In genomic region chr2:178419123-178419522, GRCh38 we compare ENCODE assay signal across 11 cellular contexts. TPM values are rescaled to one million over a fixed set of nuclear protein-coding genes. Genes with fewer than 3 reads are reported as not detected.
A peak's percentile ranks its signal among the peaks of the same experiment; 100 is the strongest.
DNase-seq lines count a peak whose midpoint lies in the region; FAIRE-seq and TF ChIP-seq lines count a peak whose summit lies in the region.
"Had no signal": no experiment of that assay in that cellular context is flagged by ENCODE, and none has a peak within 500 bp of the region (broad histone marks: within the 10 kb centered on the region; RNA-seq: fewer than 3 reads in every experiment).

No MANE protein-coding gene starts in this region.

- H3K9me3 Mint-ChIP-seq in MCF 10A (ENCODE audit: unreplicated experiment) (no peaks in the 10 kb centered on the region), type B pancreatic cell (no peaks in the 10 kb centered on the region)

- no peak overlapping the region for H3K4me2 ChIP-seq in mammary epithelial cell (ENCODE audit: insufficient read depth, low read depth, low read length)
- no peak overlapping the region for H3K4me2 ChIP-seq in endothelial cell of umbilical vein (ENCODE audit: insufficient read depth, low read length)

- H4K20me1 ChIP-seq in mammary epithelial cell (ENCODE audit: insufficient read depth, low read length) (no peaks in the 10 kb centered on the region), endothelial cell of umbilical vein (replicated peaks; ENCODE audit: control insufficient read depth, extremely low read depth, insufficient read depth, low read length) (no peaks in the 10 kb centered on the region)

- intact Hi-C loops in MCF 10A (cut with micrococcal nuclease) (loop anchor here (1.0 to 10.0 kb wide), 4 partner anchors 22 to 624 kb away; no protein-coding TSS in a partner anchor), mammary epithelial cell (cut with micrococcal nuclease) (no loop called here), endothelial cell of umbilical vein (cut with micrococcal nuclease) (no loop called here)

- H3K27ac ChIP-seq in mammary epithelial cell (ENCODE audit: insufficient read depth, low read depth, low read length) (no peak overlapping the region), endothelial cell of umbilical vein (ENCODE audit: insufficient read depth, low read depth, low read length) (no peak overlapping the region)

- peak; percentile 30 for TF ChIP-seq CTCF in MCF 10A (IDR thresholded peaks at IDR 0.05; ENCODE audit: unreplicated experiment)
- TF ChIP-seq CTCF in mammary epithelial cell (conservative IDR thresholded peaks at IDR 0.05 in 1 of 2, IDR thresholded peaks at IDR 0.05 in 1 of 2; ENCODE audit: extremely low read depth in 1 of 2, insufficient read depth in 1 of 2, low read depth in 1 of 2, low read length in 2 of 2) = peak in 1 of 2 donors; percentile 36
- TF ChIP-seq CTCF in endothelial cell of umbilical vein (IDR thresholded peaks at IDR 0.05; ENCODE audit: extremely low read depth in 1 of 2, insufficient read depth in 1 of 2, low read depth in 1 of 2, low read length in 2 of 2) = peak in 1 of 2 donors; percentile 10
- TF ChIP-seq CTCF in type B pancreatic cell (conservative IDR thresholded peaks at IDR 0.05) = peak; percentile 54

- no peaks in the 10 kb centered on the region for H3K27me3 ChIP-seq in mammary epithelial cell (ENCODE audit: insufficient read depth, low read length)
- no peaks in the 10 kb centered on the region for H3K27me3 ChIP-seq in endothelial cell of umbilical vein (ENCODE audit: control insufficient read depth in 2 of 2, insufficient read depth in 2 of 2, low read length in 2 of 2)

- H3K4me1 ChIP-seq in mammary epithelial cell (ENCODE audit: insufficient read depth, low read length) = peaks cover 21% of the 10 kb centered on the region
- peaks cover 8% of the 10 kb centered on the region for H3K4me1 ChIP-seq in endothelial cell of umbilical vein (ENCODE audit: control insufficient read depth, extremely low read depth, insufficient read depth, low read length)

- CTCF ChIA-PET in MCF 10A (lab: Yijun Ruan, JAX) = interaction anchor here (0.5 to 9.5 kb wide), 48 partner anchors 9 to 696 kb away, joined by 3 to 180 read pairs (median 4); partner anchors contain the start of genes PRKRA and RBM45
- CTCF ChIA-PET in mammary epithelial cell (lab: Charles Lee; ENCODE audit: low non-redundant PET) = interaction anchor here (0.7 to 0.9 kb wide), 2 partner anchors 287 to 290 kb away, joined by 3 to 14 read pairs; no protein-coding TSS in a partner anchor
- CTCF ChIA-PET in endothelial cell of umbilical vein (lab: Charles Lee) = interaction anchor here (0.6 to 3.3 kb wide), 35 partner anchors 10 to 647 kb away, joined by 3 to 42 read pairs (median 4); partner anchors contain the start of genes PJVK, PRKRA and RBM45

- POLR2A ChIA-PET in MCF 10A (lab: Yijun Ruan, JAX) = interaction anchor here (1.0 to 7.5 kb wide), 14 partner anchors 10 to 307 kb away, joined by 3 to 61 read pairs (median 8); partner anchors contain the start of genes OSBPL6, PJVK, PRKRA and RBM45
- POLR2A ChIA-PET in endothelial cell of umbilical vein (lab: Charles Lee) = no interaction called here

- dilution Hi-C loops in mammary epithelial cell (cut with HindIII; ENCODE audit: low sequenced_read_pairs) = loop anchor here (25.0 kb wide), 1 partner anchor 307 kb away; the partner anchor contains the start of gene RBM45
- dilution Hi-C loops in endothelial cell of umbilical vein (cut with MboI; ENCODE audit: extremely low pct_ligation_motif_present, low sequenced_read_pairs) = no loop called here

- FAIRE-seq in endothelial cell of umbilical vein (lab: Jason Lieb, UNC) = no peak
- FAIRE-seq: G401.6 had no signal

- DNase-seq in MCF 10A (ENCODE audit: unreplicated experiment) (peak; percentile 34), mammary epithelial cell (no peak), NCI-H345 treated with DMSO at 0.1 percent for 48 hours (lab: John Stamatoyannopoulos, UW; ENCODE audit: unreplicated experiment) (peak; percentile 19), endothelial cell of umbilical vein (ENCODE audit: low read depth, low spot score) (peak; percentile 48), type B pancreatic cell (ENCODE audit: extremely low spot score, unreplicated experiment) (no peak), NCI-H1436 treated with DMSO at 0.1 percent for 48 hours (lab: John Stamatoyannopoulos, UW) (no peak), EL (no peak), NK-92 (lab: John Stamatoyannopoulos, UW; ENCODE audit: unreplicated experiment) (no peak)
- DNase-seq: caudate nucleus, mesendoderm had no signal

- H3K79me2 ChIP-seq in mammary epithelial cell (ENCODE audit: insufficient read depth, low read length) (peaks cover 23% of the 10 kb centered on the region), endothelial cell of umbilical vein (ENCODE audit: control insufficient read depth, insufficient read depth, low read length) (no peaks in the 10 kb centered on the region)

- H2AFZ ChIP-seq in mammary epithelial cell (ENCODE audit: low read depth, low read length) = no peak overlapping the region
- H2AFZ ChIP-seq in endothelial cell of umbilical vein (ENCODE audit: low read depth, low read length) = no peak overlapping the region

- H3K27me3 Mint-ChIP-seq in MCF 10A (ENCODE audit: insufficient read depth, unreplicated experiment) (no peaks in the 10 kb centered on the region), type B pancreatic cell (peaks cover 7% of the 10 kb centered on the region)

- H3K36me3 Mint-ChIP-seq in MCF 10A (ENCODE audit: insufficient read depth, unreplicated experiment) (peaks cover 16% of the 10 kb centered on the region), type B pancreatic cell (peaks cover 9% of the 10 kb centered on the region)

- TF ChIP-seq POLR2A in endothelial cell of umbilical vein (IDR thresholded peaks at IDR 0.05; ENCODE audit: low read depth, low read length) = no peak

- no peak overlapping the region for H3K4me3 ChIP-seq in mammary epithelial cell (replicated peaks in 1 of 3; ENCODE audit: insufficient read depth in 1 of 3, low read depth in 2 of 3, low read length in 3 of 3)
- no peak overlapping the region for H3K4me3 ChIP-seq in endothelial cell of umbilical vein (replicated peaks in 1 of 3; ENCODE audit: insufficient read depth in 1 of 3, low read depth in 1 of 3, low read length in 3 of 3)

- H3K4me1 Mint-ChIP-seq in MCF 10A (ENCODE audit: insufficient read depth, unreplicated experiment) = peaks cover 27% of the 10 kb centered on the region
- H3K4me1 Mint-ChIP-seq in type B pancreatic cell (ENCODE audit: unreplicated experiment) = peaks cover 10% of the 10 kb centered on the region

- no peaks in the 10 kb centered on the region for H3K9me1 ChIP-seq in endothelial cell of umbilical vein (replicated peaks; ENCODE audit: control insufficient read depth, extremely low read depth, insufficient read depth, low read length)

- H3K36me3 ChIP-seq in mammary epithelial cell (ENCODE audit: insufficient read depth, low read length) (no peaks in the 10 kb centered on the region), endothelial cell of umbilical vein (ENCODE audit: control insufficient read depth in 2 of 2, extremely low read depth in 1 of 2, insufficient read depth in 2 of 2, low read length in 2 of 2) (peaks cover 0 to 2% of the 10 kb centered on the region in 2 experiments)

- H3K9ac ChIP-seq in mammary epithelial cell (ENCODE audit: insufficient read depth, low read length) (no peak overlapping the region), endothelial cell of umbilical vein (replicated peaks; ENCODE audit: extremely low read depth, insufficient read depth, low read length) (no peak overlapping the region)

- in situ Hi-C loops in mammary epithelial cell (cut with MboI; ENCODE audit: low sequenced_read_pairs in 2 of 2) = loop anchor here in 1 of 2 donors (10.0 kb wide), 1 partner anchor 304 kb away; the partner anchor contains the start of gene RBM45

- H3K27ac Mint-ChIP-seq in MCF 10A (ENCODE audit: low read depth, unreplicated experiment) (no peak overlapping the region), type B pancreatic cell (no peak overlapping the region)

- H3K4me3 Mint-ChIP-seq in MCF 10A (ENCODE audit: unreplicated experiment) (no peak overlapping the region), type B pancreatic cell (no peak overlapping the region)

- WGBS in mammary epithelial cell (ENCODE audit: low coverage, missing lambda C conversion rate) = 95% methylated on average over 1 of the region's 1 CpG

- no TSS peak for BruUV-seq in MCF 10A (replicated peaks; lab: Mats Ljungman, UMichigan)
- BruUV-seq in mammary epithelial cell (replicated peaks; lab: Mats Ljungman, UMichigan) = no TSS peak
- BruUV-seq in endothelial cell of umbilical vein (replicated peaks; lab: Mats Ljungman, UMichigan) = no TSS peak

- H3K9me3 ChIP-seq in mammary epithelial cell (replicated peaks; ENCODE audit: insufficient read depth, low read length) = no peaks in the 10 kb centered on the region
- no peaks in the 10 kb centered on the region for H3K9me3 ChIP-seq in endothelial cell of umbilical vein (replicated peaks; ENCODE audit: control insufficient read depth, insufficient read depth, low read length)

RNA-seq across cellular contexts. Expression of gene PRKRA, which starts 31.9 kb away (rescaled TPM):
- total RNA-seq in MCF 10A (2022) = 51.4 and 58.9 TPM in 2 replicates
- 10 to 100 TPM; 49.0 to 66.8 TPM for total RNA-seq in mammary epithelial cell
- 28.2 TPM for polyA plus RNA-seq in mammary epithelial cell
- 46.2 TPM for polyA minus RNA-seq in mammary epithelial cell
- 42.4 and 46.6 TPM in 2 replicates for total RNA-seq in endothelial cell of umbilical vein
- 25.8 and 31.0 TPM in 2 replicates for polyA plus RNA-seq in endothelial cell of umbilical vein
- polyA plus RNA-seq in endothelial cell of umbilical vein (2011; cell fraction: cytosol; rRNA removed) = 29.8 and 34.6 TPM in 2 replicates
- polyA plus RNA-seq in endothelial cell of umbilical vein (2011; cell fraction: nucleus; rRNA removed) = 45.7 and 47.9 TPM in 2 replicates
- polyA plus RNA-seq in endothelial cell of umbilical vein (2012) = 32.8 and 38.2 TPM in 2 replicates
- polyA minus RNA-seq in endothelial cell of umbilical vein = 30.4 and 39.6 TPM in 2 replicates
- polyA minus RNA-seq in endothelial cell of umbilical vein (2011; cell fraction: cytosol; rRNA and poly(A)+ RNA removed) = 16.0 TPM
- polyA minus RNA-seq in endothelial cell of umbilical vein (2011; cell fraction: nucleus; rRNA and poly(A)+ RNA removed) = 67.9 and 68.7 TPM in 2 replicates
- 52.2 and 69.5 TPM in 2 replicates for total RNA-seq in type B pancreatic cell (ENCODE audit: low replicate concordance)

RNA-seq across cellular contexts. Expression of gene PJVK, which starts 32.1 kb away (rescaled TPM):
- 7.4 and 10.4 TPM in 2 replicates for total RNA-seq in MCF 10A (2022)
- 1 to 10 TPM; 1.3 to 4.3 TPM for total RNA-seq in mammary epithelial cell
- 0.56 TPM for polyA plus RNA-seq in mammary epithelial cell
- not detected for polyA minus RNA-seq in mammary epithelial cell
- total RNA-seq in endothelial cell of umbilical vein = 1.4 and 1.8 TPM in 2 replicates
- polyA plus RNA-seq in endothelial cell of umbilical vein = 1.3 TPM in 2 replicates
- 0.36 and 0.61 TPM in 2 replicates for polyA plus RNA-seq in endothelial cell of umbilical vein (2011; cell fraction: cytosol; rRNA removed)
- 9.7 and 13.0 TPM in 2 replicates for polyA plus RNA-seq in endothelial cell of umbilical vein (2011; cell fraction: nucleus; rRNA removed)
- 1.1 and 1.3 TPM in 2 replicates for polyA plus RNA-seq in endothelial cell of umbilical vein (2012)
- polyA minus RNA-seq in endothelial cell of umbilical vein = 2.5 and 2.6 TPM in 2 replicates
- polyA minus RNA-seq in endothelial cell of umbilical vein (2011; cell fraction: cytosol; rRNA and poly(A)+ RNA removed) = not detected
- 3.0 and 3.9 TPM in 2 replicates for polyA minus RNA-seq in endothelial cell of umbilical vein (2011; cell fraction: nucleus; rRNA and poly(A)+ RNA removed)
- 2.3 and 8.0 TPM in 2 replicates for total RNA-seq in type B pancreatic cell (ENCODE audit: low replicate concordance)

RNA-seq across cellular contexts. Expression of gene FKBP7, which starts 59.3 kb away (rescaled TPM):
- total RNA-seq in MCF 10A (2022) = 5.8 and 8.4 TPM in 2 replicates
- total RNA-seq in mammary epithelial cell = 1 to 10 TPM; 1.6 to 2.3 TPM
- 2.7 TPM for polyA plus RNA-seq in mammary epithelial cell
- not detected for polyA minus RNA-seq in mammary epithelial cell
- total RNA-seq in endothelial cell of umbilical vein = 18.3 and 20.5 TPM in 2 replicates
- 9.4 and 11.2 TPM in 2 replicates for polyA plus RNA-seq in endothelial cell of umbilical vein
- polyA plus RNA-seq in endothelial cell of umbilical vein (2011; cell fraction: cytosol; rRNA removed) = 23.1 and 23.8 TPM in 2 replicates
- polyA plus RNA-seq in endothelial cell of umbilical vein (2011; cell fraction: nucleus; rRNA removed) = 8.7 and 10.0 TPM in 2 replicates
- polyA plus RNA-seq in endothelial cell of umbilical vein (2012) = 30.3 and 33.7 TPM in 2 replicates
- 5.9 and 9.9 TPM in 2 replicates for polyA minus RNA-seq in endothelial cell of umbilical vein
- polyA minus RNA-seq in endothelial cell of umbilical vein (2011; cell fraction: cytosol; rRNA and poly(A)+ RNA removed) = not detected
- 3.7 and 4.2 TPM in 2 replicates for polyA minus RNA-seq in endothelial cell of umbilical vein (2011; cell fraction: nucleus; rRNA and poly(A)+ RNA removed)
- 7.2 and 34.1 TPM in 2 replicates for total RNA-seq in type B pancreatic cell (ENCODE audit: low replicate concordance)

Comparison
In these comparisons a context has a peak if more than half of its experiments do, and no peak if none do; other contexts are left out.
1. DNase-seq: peak in MCF 10A (single experiment), NCI-H345 treated with DMSO at 0.1 percent for 48 hours (single experiment) and endothelial cell of umbilical vein (single experiment); none in mammary epithelial cell (single experiment), type B pancreatic cell (single experiment), NCI-H1436 treated with DMSO at 0.1 percent for 48 hours (single experiment), EL (single experiment) and NK-92 (single experiment).